In genomic region chr12:122851820-122852219, GRCh38 we compare ENCODE assay signal across 13 cellular contexts. TPM values are rescaled to one million over a fixed set of nuclear protein-coding genes. Genes with fewer than 3 reads are reported as not detected.
A peak's percentile ranks its signal among the peaks of the same experiment; 100 is the strongest.
DNase-seq lines count a peak whose midpoint lies in the region; ATAC-seq and TF ChIP-seq lines count a peak whose summit lies in the region.
"Had no signal": no experiment of that assay in that cellular context is flagged by ENCODE, and none has a peak within 500 bp of the region (broad histone marks: within the 10 kb centered on the region; RNA-seq: fewer than 3 reads in every experiment).

No MANE protein-coding gene starts in this region.

- TF ChIP-seq CTCF in RWPE1 (conservative IDR thresholded peaks at IDR 0.05; ENCODE audit: low read depth), result no peak
- TF ChIP-seq CTCF in esophagus squamous epithelium (IDR thresholded peaks at IDR 0.05), result no peak
- no peak for TF ChIP-seq CTCF in prostate gland (IDR thresholded peaks at IDR 0.05)
- TF ChIP-seq CTCF in endodermal cell (conservative IDR thresholded peaks at IDR 0.05), result no peak
- no peak for TF ChIP-seq CTCF in mesothelial cell of epicardium (IDR thresholded peaks at IDR 0.05; ENCODE audit: unreplicated experiment)

- H3K4me1 Mint-ChIP-seq in endodermal cell (no peaks in the 10 kb centered on the region), mesothelial cell of epicardium (no peaks in the 10 kb centered on the region)
- H3K4me1 Mint-ChIP-seq: IgD-negative memory B cell had no signal

- ATAC-seq in HG03045 (IDR thresholded peaks at IDR 0.05; ENCODE audit: unreplicated experiment) (no peak), HG03457 (IDR thresholded peaks at IDR 0.05; ENCODE audit: unreplicated experiment) (no peak)

- H3K27me3 Mint-ChIP-seq in endodermal cell (ENCODE audit: insufficient read depth), result no peaks in the 10 kb centered on the region
- no peaks in the 10 kb centered on the region for H3K27me3 Mint-ChIP-seq in mesothelial cell of epicardium (ENCODE audit: low read depth)
- H3K27me3 Mint-ChIP-seq: IgD-negative memory B cell had no signal

- H3K36me3 ChIP-seq in esophagus squamous epithelium (peaks cover 0 to 40% (median 11%) of the 10 kb centered on the region in 3 donors), prostate gland (peaks cover 0 to 10% of the 10 kb centered on the region in 2 donors), endodermal cell (ENCODE audit: control insufficient read depth, insufficient read depth, low read length) (no peaks in the 10 kb centered on the region)

- H3K9me3 ChIP-seq in esophagus squamous epithelium (no peaks in the 10 kb centered on the region), prostate gland (no peaks in the 10 kb centered on the region), endodermal cell (ENCODE audit: control insufficient read depth, low read length) (no peaks in the 10 kb centered on the region)

- peaks cover 5% of the 10 kb centered on the region for H3K36me3 Mint-ChIP-seq in endodermal cell (ENCODE audit: low read depth)
- H3K36me3 Mint-ChIP-seq in mesothelial cell of epicardium, result peaks cover 3% of the 10 kb centered on the region
- H3K36me3 Mint-ChIP-seq: IgD-negative memory B cell had no signal

- H3K4me3 ChIP-seq in esophagus squamous epithelium (peak overlapping the region in 1 of 4 donors; percentile 10), prostate gland (no peak overlapping the region), endodermal cell (ENCODE audit: low read length) (no peak overlapping the region)

- CTCF ChIA-PET in RWPE1 (lab: Yijun Ruan, JAX), result interaction anchor here (0.8 to 1.6 kb wide), 3 partner anchors 9 to 58 kb away, joined by 4 read pairs; no protein-coding TSS in a partner anchor

- H3K4me3 Mint-ChIP-seq in endodermal cell, result no peak overlapping the region
- H3K4me3 Mint-ChIP-seq in mesothelial cell of epicardium, result no peak overlapping the region
- H3K4me3 Mint-ChIP-seq: activated naive CD4-positive, alpha-beta T cell treated with anti-CD3 and anti-CD28 coated beads for 36 hours had no signal

- peak; percentile 79 for DNase-seq in AG20443 (ENCODE audit: low spot score)
- DNase-seq in RWPE1 (ENCODE audit: low spot score), result peak; percentile 76
- no peak for DNase-seq in esophagus squamous epithelium (lab: John Stamatoyannopoulos, UW)
- no peak for DNase-seq in prostate gland (ENCODE audit: low spot score)
- no peak for DNase-seq in endodermal cell
- DNase-seq in mesothelial cell of epicardium (ENCODE audit: low spot score in 2 of 2, unreplicated experiment in 2 of 2), result no peak
- DNase-seq: activated naive CD4-positive, alpha-beta T cell treated with anti-CD3 and anti-CD28 coated beads for 36 hours; Calu3; stimulated activated CD8-positive, alpha-beta memory T cell treated with anti-CD3 and anti-CD28 coated beads, Interleukin-4, amount 100 ng/mL, for 48 hours had no signal

- intact Hi-C loops in esophagus squamous epithelium (cut with DNase I) (no loop called here), prostate gland (cut with DNase I) (no loop called here)

- H3K9me3 Mint-ChIP-seq in endodermal cell, result no peaks in the 10 kb centered on the region
- no peaks in the 10 kb centered on the region for H3K9me3 Mint-ChIP-seq in mesothelial cell of epicardium
- H3K9me3 Mint-ChIP-seq: activated naive CD4-positive, alpha-beta T cell treated with anti-CD3 and anti-CD28 coated beads for 36 hours; IgD-negative memory B cell had no signal

- H3K27ac ChIP-seq in RWPE1 (peak overlapping the region; percentile 92), esophagus squamous epithelium (peak overlapping the region; percentile 55 to 90 (median 74)), prostate gland (peak overlapping the region; percentile 36 to 61), endodermal cell (ENCODE audit: low read depth, low read length) (no peak overlapping the region)
- H3K27ac ChIP-seq: parathyroid adenoma had no signal

- H3K9ac ChIP-seq in endodermal cell (ENCODE audit: extremely low read depth, low read length, poor library complexity, severe bottlenecking), result no peak overlapping the region
- H3K9ac ChIP-seq: parathyroid adenoma had no signal

- H3K27me3 ChIP-seq in esophagus squamous epithelium, result no peaks in the 10 kb centered on the region
- H3K27me3 ChIP-seq in prostate gland (replicated peaks; ENCODE audit: insufficient read depth), result no peaks in the 10 kb centered on the region
- H3K27me3 ChIP-seq in endodermal cell (ENCODE audit: control insufficient read depth, insufficient read depth, low read length, poor library complexity, severe bottlenecking), result no peaks in the 10 kb centered on the region

- 0 to 63% methylated on average over 1 of the region's 5 CpGs for WGBS in esophagus squamous epithelium, 2 donors
- 63% methylated on average over 5 of the region's 5 CpGs for WGBS in prostate gland
- WGBS in endodermal cell (ENCODE audit: insufficient coverage in 1 of 2, insufficient read length in 1 of 2), 2 experiments, result 89 to 92% methylated on average over 5 of the region's 5 CpGs

- H3K27ac Mint-ChIP-seq in endodermal cell, result no peak overlapping the region
- H3K27ac Mint-ChIP-seq in mesothelial cell of epicardium, result no peak overlapping the region
- H3K27ac Mint-ChIP-seq: activated naive CD4-positive, alpha-beta T cell treated with anti-CD3 and anti-CD28 coated beads for 36 hours had no signal

- TF ChIP-seq POLR2A in esophagus squamous epithelium (IDR thresholded peaks at IDR 0.05) (no peak), prostate gland (IDR thresholded peaks at IDR 0.05) (no peak)

- POLR2A ChIA-PET in RWPE1 (lab: Yijun Ruan, JAX; ENCODE audit: low non-redundant PET), result no interaction called here

- H3K4me1 ChIP-seq in esophagus squamous epithelium (peaks cover 6 to 33% (median 30%) of the 10 kb centered on the region in 3 donors), prostate gland (replicated peaks) (no peaks in the 10 kb centered on the region), endodermal cell (ENCODE audit: control insufficient read depth, insufficient read depth, low read length) (no peaks in the 10 kb centered on the region)
- H3K4me1 ChIP-seq: parathyroid adenoma had no signal

RNA-seq across cellular contexts. Expression of gene HIP1R, which starts 16.6 kb away (rescaled TPM):
- total RNA-seq in esophagus squamous epithelium (10 to 100 TPM; 27.3 to 46.3 (median 44.8) TPM), prostate gland (10 to 100 TPM; 45.1 to 79.3 TPM), endodermal cell (10 to 100 TPM; 24.5 to 24.9 TPM), mesothelial cell of epicardium (37.6 to 44.2 TPM (median 40.9 TPM) in 3 replicates)
- polyA plus RNA-seq in endodermal cell (2013, experiment 1 of 2), result 22.0 TPM
- 21.2 TPM for polyA plus RNA-seq in endodermal cell (2013, experiment 2 of 2)

RNA-seq across cellular contexts. Expression of gene VPS37B, which starts 44.1 kb away (rescaled TPM):
- 10 to 100 TPM; 41.1 to 85.7 (median 69.5) TPM for total RNA-seq in esophagus squamous epithelium
- total RNA-seq in prostate gland, result 10 to 100 TPM; 37.6 to 67.7 TPM
- 10 to 100 TPM; 22.7 to 24.1 TPM for total RNA-seq in endodermal cell
- polyA plus RNA-seq in endodermal cell (2013, experiment 1 of 2), result 28.1 TPM
- 28.9 TPM for polyA plus RNA-seq in endodermal cell (2013, experiment 2 of 2)
- 28.1 to 29.1 TPM (median 29.0 TPM) in 3 replicates for total RNA-seq in mesothelial cell of epicardium

Comparison
In these comparisons a context has a peak if more than half of its experiments do, and no peak if none do; other contexts are left out.
1. DNase-seq: peak in AG20443 (single experiment) and RWPE1 (single experiment); none in esophagus squamous epithelium (single experiment), prostate gland (single experiment), endodermal cell (single experiment) and mesothelial cell of epicardium (0 of 2).